Comparison of ENCODE assay signal across 9 cellular contexts in genomic region chr18:13568443-13569392, GRCh38.
DNase-seq lines count a peak whose midpoint lies in the region; ATAC-seq and TF ChIP-seq lines count a peak whose summit lies in the region.
"Had no signal": no experiment of that assay in that cellular context is flagged by ENCODE, and none has a peak within 500 bp of the region (broad histone marks: within the 10 kb centered on the region; RNA-seq: fewer than 3 reads in every experiment).

No MANE protein-coding gene starts in this region.

- H3K4me3 Mint-ChIP-seq in CD4-positive, alpha-beta T cell: no peak overlapping the region
- H3K4me3 Mint-ChIP-seq in Caco-2 (ENCODE audit: unreplicated experiment): no peak overlapping the region

- H3K4me1 ChIP-seq in effector memory CD4-positive, alpha-beta T cell (ENCODE audit: control insufficient read depth, insufficient read depth, low read length, poor library complexity, severe bottlenecking): no peaks in the 10 kb centered on the region
- H3K4me1 ChIP-seq in Caco-2: no peaks in the 10 kb centered on the region

- intact Hi-C loops in CD4-positive, alpha-beta T cell (cut with DNase I, micrococcal nuclease): no loop called here
- intact Hi-C loops in Caco-2 (cut with micrococcal nuclease; ENCODE audit: unreplicated experiment): no loop called here

- TF ChIP-seq CTCF in CD4-positive, alpha-beta T cell (IDR thresholded peaks at IDR 0.05): no peak
- no peak for TF ChIP-seq CTCF in Caco-2 (IDR thresholded peaks at IDR 0.05; ENCODE audit: insufficient read depth in 1 of 2, low read depth in 1 of 2, low read length in 1 of 2, severe bottlenecking in 1 of 2, unreplicated experiment in 1 of 2)

- POLR2A ChIA-PET in CD4-positive, alpha-beta T cell (lab: Charles Lee): no interaction called here
- POLR2A ChIA-PET in Caco-2 (lab: Charles Lee): no interaction called here

- peak; percentile 50 for ATAC-seq in CD4-positive, alpha-beta T cell (ENCODE audit: poor library complexity)
- ATAC-seq in GM19452 (IDR thresholded peaks at IDR 0.05; ENCODE audit: unreplicated experiment): peak; percentile 60
- ATAC-seq in HG03432 (IDR thresholded peaks at IDR 0.05; ENCODE audit: unreplicated experiment): peak; percentile 65

- H3K27me3 ChIP-seq in CD4-positive, alpha-beta T cell (ENCODE audit: control insufficient read depth, insufficient read depth, low read length): no peaks in the 10 kb centered on the region
- no peaks in the 10 kb centered on the region for H3K27me3 ChIP-seq in effector memory CD4-positive, alpha-beta T cell (replicated peaks; ENCODE audit: control insufficient read depth, insufficient read depth, low read length, poor library complexity, severe bottlenecking)
- H3K27me3 ChIP-seq in Caco-2 (replicated peaks; ENCODE audit: control insufficient read depth, insufficient read depth, low read length): no peaks in the 10 kb centered on the region

- no peak overlapping the region for H3K27ac ChIP-seq in CD4-positive, alpha-beta T cell (ENCODE audit: low read depth, low read length)
- H3K27ac ChIP-seq in cingulate gyrus (ENCODE audit: low read depth, low read length): peak overlapping the region; percentile 91
- H3K27ac ChIP-seq in effector memory CD4-positive, alpha-beta T cell (ENCODE audit: insufficient read depth, low read length, poor library complexity, severe bottlenecking): no peak overlapping the region

- H3K27ac Mint-ChIP-seq in CD4-positive, alpha-beta T cell: peak overlapping the region; percentile 60
- no peak overlapping the region for H3K27ac Mint-ChIP-seq in Caco-2 (ENCODE audit: unreplicated experiment)

- CTCF ChIA-PET in CD4-positive, alpha-beta T cell (lab: Charles Lee): no interaction called here
- CTCF ChIA-PET in Caco-2 (lab: Charles Lee): no interaction called here

- no peaks in the 10 kb centered on the region for H3K9me3 ChIP-seq in CD4-positive, alpha-beta T cell (ENCODE audit: control insufficient read depth, low read length)
- H3K9me3 ChIP-seq in effector memory CD4-positive, alpha-beta T cell (ENCODE audit: control insufficient read depth, low read length): no peaks in the 10 kb centered on the region
- no peaks in the 10 kb centered on the region for H3K9me3 ChIP-seq in Caco-2

- H3K27me3 Mint-ChIP-seq in CD4-positive, alpha-beta T cell: no peaks in the 10 kb centered on the region
- peaks cover 3% of the 10 kb centered on the region for H3K27me3 Mint-ChIP-seq in Caco-2 (ENCODE audit: insufficient read depth, unreplicated experiment)

- H3K36me3 ChIP-seq in effector memory CD4-positive, alpha-beta T cell (ENCODE audit: control insufficient read depth, insufficient read depth, low read length): no peaks in the 10 kb centered on the region
- H3K36me3 ChIP-seq in Caco-2 (ENCODE audit: control insufficient read depth, insufficient read depth, low read length): no peaks in the 10 kb centered on the region

- H3K9me3 Mint-ChIP-seq in CD4-positive, alpha-beta T cell: no peaks in the 10 kb centered on the region
- no peaks in the 10 kb centered on the region for H3K9me3 Mint-ChIP-seq in Caco-2 (ENCODE audit: unreplicated experiment)

- peaks cover 46% of the 10 kb centered on the region for H3K4me1 Mint-ChIP-seq in CD4-positive, alpha-beta T cell (ENCODE audit: low read depth)
- no peaks in the 10 kb centered on the region for H3K4me1 Mint-ChIP-seq in Caco-2 (ENCODE audit: low read depth, unreplicated experiment)

- no peaks in the 10 kb centered on the region for H3K36me3 Mint-ChIP-seq in CD4-positive, alpha-beta T cell (ENCODE audit: low read depth)
- H3K36me3 Mint-ChIP-seq in Caco-2 (ENCODE audit: insufficient read depth, unreplicated experiment): no peaks in the 10 kb centered on the region

- no peak for DNase-seq in CD4-positive, alpha-beta T cell
- no peak for DNase-seq in effector memory CD4-positive, alpha-beta T cell
- DNase-seq in Caco-2 (no peak), NCI-H2171 treated with DMSO at 0.1 percent for 48 hours (lab: John Stamatoyannopoulos, UW) (no peak), OCI-M2 (lab: John Stamatoyannopoulos, UW; ENCODE audit: unreplicated experiment) (no peak)
- DNase-seq: SW 1271 had no signal

- BruUV-seq in Caco-2 (replicated peaks; lab: Mats Ljungman, UMichigan): no TSS peak

- no peak overlapping the region for H3K4me3 ChIP-seq in effector memory CD4-positive, alpha-beta T cell (ENCODE audit: insufficient read depth, low read depth, low read length, poor library complexity, severe bottlenecking)
- H3K4me3 ChIP-seq in Caco-2 (ENCODE audit: low read depth, low read length): no peak overlapping the region
